In genomic region chr2:186728631-186729030, GRCh38 we compare ENCODE assay signal across 8 cellular contexts. TPM values are rescaled to one million over a fixed set of nuclear protein-coding genes. Genes with fewer than 3 reads are reported as not detected.
"Had no signal": no experiment of that assay in that cellular context is flagged by ENCODE, and none has a peak within 500 bp of the region (broad histone marks: within the 10 kb centered on the region; RNA-seq: fewer than 3 reads in every experiment).

No MANE protein-coding gene starts in this region.

- H3K27ac Mint-ChIP-seq: HFFc6 had no signal

- H3K9ac ChIP-seq: GM23248 had no signal

- H3K4me3 ChIP-seq: GM23248, HAP-1 had no signal

- H3K4me3 Mint-ChIP-seq: HFFc6 had no signal

- DNase-seq: GM23248, GOT3, H7, HFFc6, IMR-90 had no signal

- FAIRE-seq: HTR-8/SVneo had no signal

- H2AFZ ChIP-seq: GM23248 had no signal

- H3K27ac ChIP-seq: GM23248 had no signal

- H3K9me3 Mint-ChIP-seq: HFFc6 had no signal

- H3K36me3 ChIP-seq: HAP-1 had no signal

RNA-seq across cellular contexts. Expression of gene FAM171B, which starts 34.8 kb away (rescaled TPM):
- total RNA-seq: HT-29 had no signal
